ENCODE assay signal across 8 cellular contexts in genomic region chr15:91694829-91695205, GRCh38.
DNase-seq lines count a peak whose midpoint lies in the region; ATAC-seq, FAIRE-seq and TF ChIP-seq lines count a peak whose summit lies in the region.

No MANE protein-coding gene starts in this region.

- H3K27ac ChIP-seq in SK-N-MC (peak overlapping the region; percentile 90), foreskin keratinocyte (no peak overlapping the region)

- peak overlapping the region; percentile 70 for H3K9ac ChIP-seq in SK-N-MC (ENCODE audit: insufficient read length)

- peak overlapping the region; percentile 80 for H3K4me3 ChIP-seq in SK-N-MC

- no peaks in the 10 kb centered on the region for H3K4me1 Mint-ChIP-seq in activated CD4-positive, alpha-beta T cell treated with anti-CD3 and anti-CD28 coated beads for 36 hours

- peak; percentile 82 for ATAC-seq in foreskin keratinocyte
- no peak for ATAC-seq in activated CD4-positive, alpha-beta T cell treated with anti-CD3 and anti-CD28 coated beads for 36 hours

- H3K27ac Mint-ChIP-seq in activated CD4-positive, alpha-beta T cell treated with anti-CD3 and anti-CD28 coated beads for 36 hours, result no peak overlapping the region

- no peaks in the 10 kb centered on the region for H3K9me3 ChIP-seq in SK-N-MC (ENCODE audit: low read depth, low read length)

- CTCF ChIA-PET in GM10248 (lab: Yijun Ruan, JAX), result interaction anchor here (0.9 to 5.2 kb wide), 3 partner anchors 10 to 15 kb away, joined by 4 to 24 read pairs (median 5); no protein-coding TSS in a partner anchor
- CTCF ChIA-PET in activated CD4-positive, alpha-beta T cell treated with anti-CD3 and anti-CD28 coated beads for 36 hours (lab: Charles Lee), result interaction anchor here (0.6 to 3.8 kb wide), 2 partner anchors 11 to 165 kb away, joined by 3 to 25 read pairs; no protein-coding TSS in a partner anchor

- H3K36me3 ChIP-seq in SK-N-MC (ENCODE audit: insufficient read depth, low read length), result no peaks in the 10 kb centered on the region

- peak; percentile 33 to 34 for DNase-seq in AML-193 (lab: John Stamatoyannopoulos, UW)
- peak; percentile 70 for DNase-seq in SK-N-MC (ENCODE audit: low read depth, low spot score)
- DNase-seq in foreskin keratinocyte, result peak; percentile 48 to 69
- DNase-seq in putamen (ENCODE audit: low spot score), result peak; percentile 25
- no peak for DNase-seq in GM10248 (ENCODE audit: extremely low spot score)
- DNase-seq in activated CD4-positive, alpha-beta T cell treated with anti-CD3 and anti-CD28 coated beads for 36 hours, result no peak
- no peak for DNase-seq in retina
- DNase-seq in D721Med (ENCODE audit: insufficient read length, low spot score), result no peak

- H3K4me1 ChIP-seq in foreskin keratinocyte, result no peaks in the 10 kb centered on the region

- no peaks in the 10 kb centered on the region for H3K9me3 Mint-ChIP-seq in activated CD4-positive, alpha-beta T cell treated with anti-CD3 and anti-CD28 coated beads for 36 hours (ENCODE audit: low read depth)

- H3K27me3 ChIP-seq in foreskin keratinocyte, result peaks cover 2% of the 10 kb centered on the region

- intact Hi-C loops in activated CD4-positive, alpha-beta T cell treated with anti-CD3 and anti-CD28 coated beads for 36 hours (cut with DNase I, micrococcal nuclease), result no loop called here

- H3K4me3 Mint-ChIP-seq in activated CD4-positive, alpha-beta T cell treated with anti-CD3 and anti-CD28 coated beads for 36 hours, result no peak overlapping the region

- POLR2A ChIA-PET in GM10248 (lab: Yijun Ruan, JAX), result no interaction called here
- POLR2A ChIA-PET in activated CD4-positive, alpha-beta T cell treated with anti-CD3 and anti-CD28 coated beads for 36 hours (lab: Charles Lee), result interaction anchor here (0.9 kb wide), 1 partner anchor 11 kb away, joined by 4 read pairs; no protein-coding TSS in a partner anchor

- FAIRE-seq in D721Med (lab: Jason Lieb, UNC), result no peak

- no peak for TF ChIP-seq CTCF in foreskin keratinocyte (conservative IDR thresholded peaks at IDR 0.05)
- TF ChIP-seq CTCF in GM10248 (IDR thresholded peaks at IDR 0.05; ENCODE audit: control extremely low read depth, extremely low read depth, low read depth, missing control alignments), result no peak
- no peak for TF ChIP-seq CTCF in D721Med (IDR thresholded peaks at IDR 0.05; ENCODE audit: insufficient read depth, missing control alignments)

- H3K27me3 Mint-ChIP-seq in activated CD4-positive, alpha-beta T cell treated with anti-CD3 and anti-CD28 coated beads for 36 hours, result no peaks in the 10 kb centered on the region

- H3K36me3 Mint-ChIP-seq in activated CD4-positive, alpha-beta T cell treated with anti-CD3 and anti-CD28 coated beads for 36 hours (ENCODE audit: low read depth), result no peaks in the 10 kb centered on the region

Comparison
In these comparisons a context has a peak if more than half of its experiments do, and no peak if none do; other contexts are left out.
1. DNase-seq: peak in AML-193 (2 of 2), SK-N-MC (single experiment), foreskin keratinocyte (2 of 2) and putamen (single experiment); none in GM10248 (single experiment), activated CD4-positive, alpha-beta T cell treated with anti-CD3 and anti-CD28 coated beads for 36 hours (single experiment), retina (single experiment) and D721Med (single experiment).